Comparison of ENCODE assay signal across 12 cellular contexts in genomic region chr13:74306496-74306895, GRCh38.
DNase-seq lines count a peak whose midpoint lies in the region; TF ChIP-seq lines count a peak whose summit lies in the region.
"Had no signal": no experiment of that assay in that cellular context is flagged by ENCODE, and none has a peak within 500 bp of the region (broad histone marks: within the 10 kb centered on the region; RNA-seq: fewer than 3 reads in every experiment).

No MANE protein-coding gene starts in this region.

- no peak overlapping the region for H3K27ac Mint-ChIP-seq in MCF 10A (ENCODE audit: low read depth, unreplicated experiment)

- H3K9me3 ChIP-seq in breast epithelium: no peaks in the 10 kb centered on the region
- H3K9me3 ChIP-seq: pancreas had no signal

- no peak for TF ChIP-seq POLR2A in breast epithelium (IDR thresholded peaks at IDR 0.05)

- H3K27me3 Mint-ChIP-seq in MCF 10A (ENCODE audit: insufficient read depth, unreplicated experiment): no peaks in the 10 kb centered on the region

- H3K27me3 ChIP-seq in breast epithelium: no peaks in the 10 kb centered on the region
- H3K27me3 ChIP-seq: pancreas had no signal

- no TSS peak for BruUV-seq in MCF 10A (replicated peaks; lab: Mats Ljungman, UMichigan)

- no peak overlapping the region for H3K4me3 ChIP-seq in breast epithelium
- no peak overlapping the region for H3K4me3 ChIP-seq in choroid plexus epithelial cell (ENCODE audit: low read depth, low read length)
- H3K4me3 ChIP-seq: pancreas had no signal

- no peaks in the 10 kb centered on the region for H3K36me3 ChIP-seq in breast epithelium
- H3K36me3 ChIP-seq: pancreas had no signal

- no peaks in the 10 kb centered on the region for H3K4me1 Mint-ChIP-seq in MCF 10A (ENCODE audit: insufficient read depth, unreplicated experiment)

- H3K9me3 Mint-ChIP-seq in MCF 10A (ENCODE audit: unreplicated experiment): peaks cover 8% of the 10 kb centered on the region

- H3K4me3 Mint-ChIP-seq in MCF 10A (ENCODE audit: unreplicated experiment): no peak overlapping the region

- TF ChIP-seq CTCF in MCF 10A (IDR thresholded peaks at IDR 0.05; ENCODE audit: unreplicated experiment): no peak
- no peak for TF ChIP-seq CTCF in breast epithelium (IDR thresholded peaks at IDR 0.05)
- TF ChIP-seq CTCF in choroid plexus epithelial cell (conservative IDR thresholded peaks at IDR 0.05; ENCODE audit: low read depth, low read length): peak; percentile 21

- H3K36me3 Mint-ChIP-seq in MCF 10A (ENCODE audit: insufficient read depth, unreplicated experiment): no peaks in the 10 kb centered on the region

- H3K27ac ChIP-seq in breast epithelium: no peak overlapping the region
- H3K27ac ChIP-seq: C4-2B, pancreas had no signal

- peak; percentile 18 for DNase-seq in MCF 10A (ENCODE audit: unreplicated experiment)
- DNase-seq in breast epithelium (ENCODE audit: low spot score in 2 of 2): no peak
- DNase-seq in NCI-H2029 treated with DMSO at 0.1 percent for 48 hours (lab: John Stamatoyannopoulos, UW): peak; percentile 0
- peak; percentile 47 for DNase-seq in choroid plexus epithelial cell (ENCODE audit: low read depth)
- peak; percentile 21 for DNase-seq in renal cortical epithelial cell (ENCODE audit: low read depth)
- DNase-seq in activated gamma-delta T cell treated with Interleukin-2 at 50 U/mL for 16 hours: no peak
- DNase-seq in head of caudate nucleus: no peak
- DNase-seq in SHP77 treated with DMSO at 0.1 percent for 48 hours (lab: John Stamatoyannopoulos, UW): no peak
- DNase-seq: activated naive CD4-positive, alpha-beta T cell treated with anti-CD3 and anti-CD28 coated beads, Interleukin-2, amount 50 U/mL, for 16 hours; pancreas; stimulated activated CD4-positive, alpha-beta T cell treated with anti-CD3 and anti-CD28 coated beads, Interleukin-4, amount 100 ng/mL, for 4 hours had no signal

- no peaks in the 10 kb centered on the region for H3K4me1 ChIP-seq in breast epithelium
- H3K4me1 ChIP-seq: pancreas had no signal

- POLR2A ChIA-PET in MCF 10A (lab: Yijun Ruan, JAX): no interaction called here

- CTCF ChIA-PET in MCF 10A (lab: Yijun Ruan, JAX): no interaction called here

- intact Hi-C loops in MCF 10A (cut with micrococcal nuclease) (no loop called here), breast epithelium (cut with DNase I; ENCODE audit: low total_unique reads) (no loop called here), head of caudate nucleus (cut with DNase I) (no loop called here)

Comparison
In these comparisons a context has a peak if more than half of its experiments do, and no peak if none do; other contexts are left out.
1. DNase-seq: peak in MCF 10A (single experiment), NCI-H2029 treated with DMSO at 0.1 percent for 48 hours (single experiment), choroid plexus epithelial cell (single experiment) and renal cortical epithelial cell (single experiment); none in breast epithelium (0 of 2), activated gamma-delta T cell treated with Interleukin-2 at 50 U/mL for 16 hours (single experiment), head of caudate nucleus (0 of 42) and SHP77 treated with DMSO at 0.1 percent for 48 hours (single experiment).